12 cellular contexts compared by ENCODE assay signal in genomic region chr14:67270354-67270753, GRCh38. TPM values are rescaled to one million over a fixed set of nuclear protein-coding genes. Genes with fewer than 3 reads are reported as not detected.
DNase-seq lines count a peak whose midpoint lies in the region; ATAC-seq and TF ChIP-seq lines count a peak whose summit lies in the region.
"Had no signal": no experiment of that assay in that cellular context is flagged by ENCODE, and none has a peak within 500 bp of the region (broad histone marks: within the 10 kb centered on the region; RNA-seq: fewer than 3 reads in every experiment).

No MANE protein-coding gene starts in this region.

- H3K27me3 ChIP-seq in H7 (ENCODE audit: control insufficient read depth, insufficient read depth, low read length) (no peaks in the 10 kb centered on the region), gastrocnemius medialis (no peaks in the 10 kb centered on the region)

- DNase-seq in GM03348 (ENCODE audit: low spot score), result peak; percentile 12
- peak; percentile 4 for DNase-seq in left kidney (ENCODE audit: low read depth, low spot score)
- peak; percentile 51 for DNase-seq in renal cortical epithelial cell (ENCODE audit: low read depth)
- DNase-seq in H7, result no peak
- DNase-seq in gastrocnemius medialis, result no peak
- DNase-seq in OCI-M1 (lab: John Stamatoyannopoulos, UW), result no peak
- DNase-seq: CD4-positive, CD25-positive, alpha-beta regulatory T cell; NCI-H2107; posterior cingulate gyrus; T-helper 9 cell had no signal

- no peak for TF ChIP-seq POLR2A in gastrocnemius medialis (IDR thresholded peaks at IDR 0.05)

- H3K36me3 ChIP-seq in H7 (replicated peaks; ENCODE audit: control insufficient read depth, insufficient read depth, low read length) (no peaks in the 10 kb centered on the region), gastrocnemius medialis (no peaks in the 10 kb centered on the region)

- intact Hi-C loops in gastrocnemius medialis (cut with DNase I; ENCODE audit: low total_unique reads), result no loop called here

- H3K27ac ChIP-seq in angular gyrus (ENCODE audit: low read depth, low read length) (peak overlapping the region; percentile 93), gastrocnemius medialis (peak overlapping the region in 2 of 4 donors; percentile 7 to 24)

- in situ Hi-C loops in gastrocnemius medialis (cut with MboI; ENCODE audit: low sequenced_read_pairs in 4 of 4), result no loop called here

- TF ChIP-seq CTCF in gastrocnemius medialis (IDR thresholded peaks at IDR 0.05 in 4 of 5, conservative IDR thresholded peaks at IDR 0.05 in 1 of 5), result no peak

- ATAC-seq in GM18520 (IDR thresholded peaks at IDR 0.05; ENCODE audit: unreplicated experiment) (no peak), gastrocnemius medialis (no peak)

- H3K4me1 ChIP-seq in gastrocnemius medialis, result peaks cover 32 to 33% of the 10 kb centered on the region in 2 donors

- H3K9me3 ChIP-seq in gastrocnemius medialis, result no peaks in the 10 kb centered on the region

- no peak overlapping the region for H3K4me3 ChIP-seq in H7 (ENCODE audit: insufficient read depth, low read depth, low read length)
- no peak overlapping the region for H3K4me3 ChIP-seq in gastrocnemius medialis

RNA-seq across cellular contexts. Expression of gene PALS1, which starts 29.1 kb away (rescaled TPM):
- total RNA-seq in renal cortical epithelial cell (56.4 and 79.4 TPM in 2 replicates), gastrocnemius medialis (10 to 100 TPM; 15.5 to 24.1 (median 18.5) TPM)
- 12.1 and 15.6 TPM in 2 replicates for total RNA-seq in H7 (2014; rRNA removed; shearing (Covaris generic))

Comparison
In these comparisons a context has a peak if more than half of its experiments do, and no peak if none do; other contexts are left out.
1. DNase-seq: peak in GM03348 (single experiment), left kidney (single experiment) and renal cortical epithelial cell (single experiment); none in H7 (single experiment), gastrocnemius medialis (0 of 2) and OCI-M1 (single experiment).